19 cellular contexts compared by ENCODE assay signal in the genomic region with DNA sequence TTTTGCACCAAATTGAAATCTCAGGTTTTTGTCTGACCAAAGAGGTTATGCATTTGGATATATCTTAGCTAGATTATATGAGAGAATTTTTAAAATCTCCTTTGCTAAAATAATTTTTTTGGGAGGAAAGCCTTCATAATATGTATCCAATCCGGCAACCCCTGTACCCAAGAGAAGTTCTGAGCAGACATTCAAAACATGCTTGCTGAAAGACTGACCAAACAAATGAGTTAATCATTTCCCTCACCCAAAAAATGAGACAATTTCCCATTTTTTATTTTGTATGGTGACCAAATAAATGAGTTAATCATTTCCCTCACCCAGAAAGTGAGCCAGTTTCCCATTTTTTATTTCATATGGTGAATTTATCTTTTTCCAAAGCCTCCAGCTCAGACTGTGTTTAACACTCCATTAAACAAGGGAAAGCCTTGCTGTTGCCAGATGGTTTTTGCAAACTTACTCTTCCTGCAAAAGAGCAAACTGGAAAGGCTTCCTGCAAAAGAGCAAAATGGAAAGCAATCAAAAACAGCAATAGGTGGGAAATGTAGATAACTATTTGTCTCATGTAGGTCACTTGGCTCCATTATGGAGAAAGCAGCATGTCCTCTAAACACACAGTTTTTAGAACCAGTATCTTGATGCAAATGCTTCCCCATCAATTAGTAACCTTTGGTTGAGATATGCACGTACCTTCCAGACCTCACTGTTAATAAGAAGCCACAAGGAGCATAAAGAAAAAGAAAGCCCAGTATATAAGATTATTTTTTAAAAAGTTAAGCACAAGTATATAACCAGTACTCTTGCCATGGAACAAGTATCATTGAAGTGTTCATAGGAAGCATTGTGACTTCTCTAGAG.
DNase-seq lines count a peak whose midpoint lies in the region; ATAC-seq, FAIRE-seq and TF ChIP-seq lines count a peak whose summit lies in the region.
"Had no signal": no experiment of that assay in that cellular context is flagged by ENCODE, and none has a peak within 500 bp of the region (broad histone marks: within the 10 kb centered on the region; RNA-seq: fewer than 3 reads in every experiment).

No MANE protein-coding gene starts in this region.

- no peak overlapping the region for H3K9ac ChIP-seq in kidney (ENCODE audit: low read length in 2 of 2)

- H3K4me3 Mint-ChIP-seq in Calu3 (ENCODE audit: low read depth, unreplicated experiment) = no peak overlapping the region
- H3K4me3 Mint-ChIP-seq: stimulated activated effector memory CD8-positive, alpha-beta T cell treated with anti-CD3 and anti-CD28 coated beads, Interleukin-12 subunit alpha, Interleukin-12 subunit beta, amount 100 ng/mL, for 72 hours had no signal

- ATAC-seq in GM18861 (IDR thresholded peaks at IDR 0.05; ENCODE audit: unreplicated experiment) (peak; percentile 82), GM21423 (IDR thresholded peaks at IDR 0.05; ENCODE audit: unreplicated experiment) (peak; percentile 77), HG03066 (IDR thresholded peaks at IDR 0.05; ENCODE audit: low read depth, unreplicated experiment) (peak; percentile 50)
- ATAC-seq in activated naive CD4-positive, alpha-beta T cell treated with anti-CD3 and anti-CD28 coated beads, Interleukin-2, amount 50 U/mL, for 72 hours = no peak
- ATAC-seq: stimulated activated effector memory CD8-positive, alpha-beta T cell treated with anti-CD3 and anti-CD28 coated beads, Interleukin-12 subunit alpha, Interleukin-12 subunit beta, amount 100 ng/mL, for 72 hours had no signal

- H3K9me3 ChIP-seq in small intestine (ENCODE audit: control insufficient read depth, low read depth) (no peaks in the 10 kb centered on the region), kidney (ENCODE audit: control insufficient read depth in 1 of 2, low read length in 2 of 2) (no peaks in the 10 kb centered on the region)
- H3K9me3 ChIP-seq: Caco-2, esophagus squamous epithelium, tibial artery had no signal

- H3K36me3 Mint-ChIP-seq in Calu3 (ENCODE audit: insufficient read depth, unreplicated experiment) = no peaks in the 10 kb centered on the region
- no peaks in the 10 kb centered on the region for H3K36me3 Mint-ChIP-seq in activated naive CD4-positive, alpha-beta T cell treated with anti-CD3 and anti-CD28 coated beads, Interleukin-2, amount 50 U/mL, for 72 hours
- H3K36me3 Mint-ChIP-seq: stimulated activated effector memory CD8-positive, alpha-beta T cell treated with anti-CD3 and anti-CD28 coated beads, Interleukin-12 subunit alpha, Interleukin-12 subunit beta, amount 100 ng/mL, for 72 hours had no signal

- no peaks in the 10 kb centered on the region for H3K36me3 ChIP-seq in small intestine (ENCODE audit: control insufficient read depth in 2 of 2, insufficient read depth in 2 of 2, low read length in 2 of 2)
- H3K36me3 ChIP-seq in kidney (ENCODE audit: control insufficient read depth in 1 of 2, insufficient read depth in 2 of 2, low read length in 2 of 2) = no peaks in the 10 kb centered on the region
- H3K36me3 ChIP-seq: brain microvascular endothelial cell, esophagus squamous epithelium, tibial artery, WERI-Rb-1 had no signal

- no peak for DNase-seq in RCC 7860 (ENCODE audit: low spot score)
- no peak for DNase-seq in small intestine
- no peak for DNase-seq in kidney
- DNase-seq in Calu3 = no peak
- no peak for DNase-seq in activated naive CD4-positive, alpha-beta T cell treated with anti-CD3 and anti-CD28 coated beads, Interleukin-2, amount 50 U/mL, for 72 hours (ENCODE audit: low spot score in 2 of 2)
- DNase-seq: activated gamma-delta T cell, brain microvascular endothelial cell, Caco-2, esophagus squamous epithelium, kidney glomerular epithelial cell, NCI-H2081, NCI-H69, tibial artery, WERI-Rb-1 had no signal

- no peaks in the 10 kb centered on the region for H3K4me1 ChIP-seq in small intestine (ENCODE audit: control insufficient read depth in 2 of 2, insufficient read depth in 1 of 2, low read depth in 1 of 2, low read length in 1 of 2)
- H3K4me1 ChIP-seq in kidney (ENCODE audit: control insufficient read depth in 1 of 2, insufficient read depth in 1 of 2, low read depth in 1 of 2, low read length in 2 of 2) = no peaks in the 10 kb centered on the region
- H3K4me1 ChIP-seq: Caco-2, esophagus squamous epithelium had no signal

- no peak for TF ChIP-seq CTCF in kidney (IDR thresholded peaks at IDR 0.05; ENCODE audit: borderline replicate concordance, extremely low read depth, insufficient read depth)
- TF ChIP-seq CTCF in Calu3 (IDR thresholded peaks at IDR 0.05; ENCODE audit: unreplicated experiment) = no peak

- peaks cover 6% of the 10 kb centered on the region for H3K4me1 Mint-ChIP-seq in Calu3 (ENCODE audit: low read depth, unreplicated experiment)
- H3K4me1 Mint-ChIP-seq: stimulated activated effector memory CD8-positive, alpha-beta T cell treated with anti-CD3 and anti-CD28 coated beads, Interleukin-12 subunit alpha, Interleukin-12 subunit beta, amount 100 ng/mL, for 72 hours had no signal

- CTCF ChIA-PET in Calu3 (lab: Charles Lee) = no interaction called here

- peak; percentile 94 for FAIRE-seq in RCC 7860 (lab: Jason Lieb, UNC)
- no peak for FAIRE-seq in small intestine (lab: Jason Lieb, UNC)
- no peak for FAIRE-seq in kidney (lab: Jason Lieb, UNC)
- FAIRE-seq: G401.6 had no signal

- 34 to 52% (median 51%) methylated on average over 2 of the region's 2 CpGs for WGBS in small intestine, 3 donors

- intact Hi-C loops in kidney (cut with DNase I) = no loop called here
- intact Hi-C loops in Calu3 (cut with micrococcal nuclease; ENCODE audit: unreplicated experiment) = no loop called here

- BruUV-seq in Calu3 (replicated peaks; lab: Mats Ljungman, UMichigan) = no TSS peak

- H3K27me3 Mint-ChIP-seq in Calu3 (ENCODE audit: unreplicated experiment) = no peaks in the 10 kb centered on the region

- H3K9me3 Mint-ChIP-seq in Calu3 (ENCODE audit: low read depth, unreplicated experiment) = no peaks in the 10 kb centered on the region
- peaks cover 0 to 5% of the 10 kb centered on the region in 2 donors for H3K9me3 Mint-ChIP-seq in activated naive CD4-positive, alpha-beta T cell treated with anti-CD3 and anti-CD28 coated beads, Interleukin-2, amount 50 U/mL, for 72 hours
- H3K9me3 Mint-ChIP-seq: stimulated activated effector memory CD8-positive, alpha-beta T cell treated with anti-CD3 and anti-CD28 coated beads, Interleukin-12 subunit alpha, Interleukin-12 subunit beta, amount 100 ng/mL, for 72 hours had no signal

- H3K27ac ChIP-seq in small intestine (ENCODE audit: low read depth in 1 of 2, low read length in 1 of 2) (no peak overlapping the region), kidney (ENCODE audit: low read depth in 2 of 2, low read length in 2 of 2) (no peak overlapping the region)
- H3K27ac ChIP-seq: brain microvascular endothelial cell, esophagus squamous epithelium, tibial artery, WERI-Rb-1 had no signal

- no peak overlapping the region for H3K27ac Mint-ChIP-seq in Calu3 (ENCODE audit: unreplicated experiment)
- no peak overlapping the region for H3K27ac Mint-ChIP-seq in activated naive CD4-positive, alpha-beta T cell treated with anti-CD3 and anti-CD28 coated beads, Interleukin-2, amount 50 U/mL, for 72 hours
- H3K27ac Mint-ChIP-seq: stimulated activated effector memory CD8-positive, alpha-beta T cell treated with anti-CD3 and anti-CD28 coated beads, Interleukin-12 subunit alpha, Interleukin-12 subunit beta, amount 100 ng/mL, for 72 hours had no signal

- H3K4me3 ChIP-seq in small intestine (ENCODE audit: low read depth in 1 of 2, low read length in 2 of 2) (no peak overlapping the region), kidney (ENCODE audit: low read length in 2 of 2) (no peak overlapping the region)
- H3K4me3 ChIP-seq: esophagus squamous epithelium, tibial artery had no signal

- no peaks in the 10 kb centered on the region for H3K27me3 ChIP-seq in small intestine (ENCODE audit: control insufficient read depth in 2 of 2, insufficient read depth in 2 of 2, low read length in 2 of 2)
- H3K27me3 ChIP-seq: brain microvascular endothelial cell, esophagus squamous epithelium, tibial artery had no signal

Comparison
In these comparisons a context has a peak if more than half of its experiments do, and no peak if none do; other contexts are left out.
1. ATAC-seq: peak in GM18861 (single experiment), GM21423 (single experiment) and HG03066 (single experiment); none in activated naive CD4-positive, alpha-beta T cell treated with anti-CD3 and anti-CD28 coated beads, Interleukin-2, amount 50 U/mL, for 72 hours (0 of 2).